13 cellular contexts compared by ENCODE assay signal in the genomic region with DNA sequence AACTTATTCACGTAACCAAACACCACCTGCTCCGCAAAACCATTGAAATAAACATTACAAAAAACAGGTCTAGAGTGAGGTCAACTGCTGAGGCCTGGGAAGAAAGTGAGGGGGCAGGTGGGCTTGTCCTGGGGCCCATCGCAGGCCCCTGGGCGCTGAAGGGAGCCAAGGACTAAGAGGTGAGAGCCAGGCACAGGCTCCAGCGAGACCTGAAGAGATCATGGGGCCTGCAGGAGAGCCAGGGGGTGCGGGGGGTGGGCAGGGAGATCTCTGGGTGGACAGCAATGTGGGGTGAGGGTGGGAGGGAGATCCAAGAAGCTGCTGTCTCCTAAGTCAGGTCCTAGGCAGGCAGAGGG. TPM values are rescaled to one million over a fixed set of nuclear protein-coding genes. Genes with fewer than 3 reads are reported as not detected.
DNase-seq lines count a peak whose midpoint lies in the region; ATAC-seq and TF ChIP-seq lines count a peak whose summit lies in the region.
"Had no signal": no experiment of that assay in that cellular context is flagged by ENCODE, and none has a peak within 500 bp of the region (broad histone marks: within the 10 kb centered on the region; RNA-seq: fewer than 3 reads in every experiment).

No MANE protein-coding gene starts in this region.

- intact Hi-C loops in Right ventricle myocardium superior (cut with DNase I) (no loop called here), cardiac septum (cut with DNase I) (no loop called here), esophagus squamous epithelium (cut with DNase I) (no loop called here)

- H3K4me3 ChIP-seq in esophagus squamous epithelium (peak overlapping the region; percentile 20 to 50 (median 40)), muscle layer of duodenum (ENCODE audit: low read depth in 1 of 2, low read length in 2 of 2) (peak overlapping the region in 1 of 2 donors; percentile 42)
- H3K4me3 ChIP-seq: ascending aorta had no signal

- TF ChIP-seq POLR2A in esophagus squamous epithelium (IDR thresholded peaks at IDR 0.05), result no peak

- ATAC-seq in Right ventricle myocardium superior (ENCODE audit: poor library complexity), result peak; percentile 2
- ATAC-seq in HG03108 (IDR thresholded peaks at IDR 0.05; ENCODE audit: unreplicated experiment), result no peak
- ATAC-seq: activated T-cell treated with anti-CD3 and anti-CD28 coated beads, Interleukin-2, amount 50 U/mL, for 72 hours had no signal

- WGBS in esophagus squamous epithelium, 2 donors, result 83 to 95% methylated on average over 2 to 6 of the region's 6 CpGs

- in situ Hi-C loops in KBM-7 (cut with MboI; ENCODE audit: low pct_unique_long_range_greater_than_20kb, low sequenced_read_pairs), result loop anchor here (25.0 kb wide), 1 partner anchor 88 kb away; no protein-coding TSS in a partner anchor

- H3K27ac ChIP-seq in esophagus squamous epithelium (peak overlapping the region; percentile 61 to 96 (median 90)), muscle layer of duodenum (ENCODE audit: low read length) (peak overlapping the region; percentile 39)
- H3K27ac ChIP-seq: ascending aorta, right lobe of liver had no signal

- TF ChIP-seq CTCF in esophagus squamous epithelium (IDR thresholded peaks at IDR 0.05), result no peak

- H3K36me3 ChIP-seq in esophagus squamous epithelium (peaks cover 0 to 37% (median 0%) of the 10 kb centered on the region in 3 donors), muscle layer of duodenum (ENCODE audit: control insufficient read depth in 1 of 2, insufficient read depth in 2 of 2, low read length in 2 of 2) (no peaks in the 10 kb centered on the region)
- H3K36me3 ChIP-seq: ascending aorta, right lobe of liver had no signal

- H3K4me1 ChIP-seq in esophagus squamous epithelium (peaks cover 19 to 60% (median 34%) of the 10 kb centered on the region in 3 donors), muscle layer of duodenum (ENCODE audit: control insufficient read depth in 1 of 2, insufficient read depth in 2 of 2, low read length in 2 of 2) (peaks cover 0 to 28% of the 10 kb centered on the region in 2 donors)

- DNase-seq in Right ventricle myocardium superior, result no peak
- no peak for DNase-seq in cardiac septum (ENCODE audit: low spot score)
- DNase-seq in esophagus squamous epithelium (lab: John Stamatoyannopoulos, UW), result no peak
- DNase-seq in iPS-NIHi11 (ENCODE audit: low spot score), result no peak
- DNase-seq in KBM-7, result no peak
- no peak for DNase-seq in HCEC 1CT
- DNase-seq: activated CD4-positive, alpha-beta T cell treated with anti-CD3 and anti-CD28 coated beads for 4 hours; activated T-cell treated with anti-CD3 and anti-CD28 coated beads, Interleukin-2, amount 50 U/mL, for 72 hours; head of caudate nucleus had no signal

- H3K27me3 ChIP-seq in esophagus squamous epithelium (peaks cover 0 to 24% (median 0%) of the 10 kb centered on the region in 4 donors), muscle layer of duodenum (ENCODE audit: low read depth, low read length) (peaks cover 6% of the 10 kb centered on the region)
- H3K27me3 ChIP-seq: ascending aorta, right lobe of liver had no signal

- no peaks in the 10 kb centered on the region for H3K9me3 ChIP-seq in esophagus squamous epithelium
- H3K9me3 ChIP-seq in muscle layer of duodenum (ENCODE audit: control insufficient read depth in 1 of 2, low read length in 2 of 2), result no peaks in the 10 kb centered on the region
- H3K9me3 ChIP-seq: ascending aorta, right lobe of liver had no signal

RNA-seq across cellular contexts. Expression of gene ARHGAP27, which starts 7.9 kb away (rescaled TPM):
- total RNA-seq in Right ventricle myocardium superior (30.4 TPM), cardiac septum (20.0 TPM), esophagus squamous epithelium (100 to 1,000 TPM in 2 of 4 donors, 10 to 100 TPM in 2; 37.7 to 146 (median 103) TPM)
